8 cellular contexts compared by ENCODE assay signal in genomic region chr17:21214015-21214776, GRCh38. TPM values are rescaled to one million over a fixed set of nuclear protein-coding genes. Genes with fewer than 3 reads are reported as not detected.
DNase-seq lines count a peak whose midpoint lies in the region; ATAC-seq and TF ChIP-seq lines count a peak whose summit lies in the region.

Gene TMEM11, minus strand, starts transcription at chr17:21214161. Its CDS starts 9 bp downstream, at chr17:21214152.

- TF ChIP-seq CTCF in DND-41 (IDR thresholded peaks at IDR 0.05; ENCODE audit: borderline replicate concordance, extremely low read depth, low read length, poor library complexity, severe bottlenecking) (no peak), KMS-11 (conservative IDR thresholded peaks at IDR 0.05; ENCODE audit: low read depth, low read length) (no peak), Peyer's patch (IDR thresholded peaks at IDR 0.05) (peak in 3 of 6 experiments; percentile 25 to 40 (median 28))

- peaks cover 95% of the 10 kb centered on the region for H3K79me2 ChIP-seq in DND-41 (ENCODE audit: insufficient read depth, low read length)
- peaks cover 58% of the 10 kb centered on the region for H3K79me2 ChIP-seq in KMS-11 (ENCODE audit: insufficient read depth, low read depth)

- H3K9me3 ChIP-seq in DND-41 (ENCODE audit: insufficient read depth, low read length, severe bottlenecking) (no peaks in the 10 kb centered on the region), Peyer's patch (no peaks in the 10 kb centered on the region), muscle layer of duodenum (ENCODE audit: control insufficient read depth in 1 of 2, low read length in 2 of 2) (no peaks in the 10 kb centered on the region)

- H2AFZ ChIP-seq in DND-41 (ENCODE audit: low read depth, low read length) (peak within 1 kb of the TSS; percentile 90), KMS-11 (ENCODE audit: low read depth) (peak within 1 kb of the TSS; percentile 73)

- peak within 1 kb of the TSS; percentile 88 to 99 for H3K4me3 ChIP-seq in DND-41 (ENCODE audit: low read depth in 1 of 2, low read length in 2 of 2)
- H3K4me3 ChIP-seq in KMS-11 (IDR thresholded peaks at IDR 0.05; ENCODE audit: insufficient read depth, low read depth, low read length), result no peak within 1 kb of the TSS
- peak within 1 kb of the TSS; percentile 87 to 100 (median 95) for H3K4me3 ChIP-seq in Peyer's patch
- peak within 1 kb of the TSS; percentile 75 to 99 for H3K4me3 ChIP-seq in muscle layer of duodenum (ENCODE audit: low read depth in 1 of 2, low read length in 2 of 2)

- peak; percentile 94 for DNase-seq in DND-41
- peak; percentile 91 to 97 (median 97) for DNase-seq in Peyer's patch
- peak; percentile 94 to 97 for DNase-seq in activated T-cell treated with anti-CD3 and anti-CD28 coated beads, Interleukin-2, amount 50 U/mL, for 48 hours
- peak; percentile 86 for DNase-seq in stimulated activated CD8-positive, alpha-beta memory T cell treated with anti-CD3 and anti-CD28 coated beads, Interleukin-7, amount 100 ng/mL, for 24 hours (ENCODE audit: low read depth)

- H3K9ac ChIP-seq in DND-41 (ENCODE audit: low read depth, low read length), result peak within 1 kb of the TSS; percentile 98
- peak within 1 kb of the TSS; percentile 95 for H3K9ac ChIP-seq in KMS-11

- no peaks in the 10 kb centered on the region for H3K27me3 ChIP-seq in DND-41 (ENCODE audit: insufficient read depth, low read length, poor library complexity)
- H3K27me3 ChIP-seq in KMS-11 (ENCODE audit: insufficient read depth, low read depth), result no peaks in the 10 kb centered on the region
- no peaks in the 10 kb centered on the region for H3K27me3 ChIP-seq in Peyer's patch
- H3K27me3 ChIP-seq in muscle layer of duodenum (ENCODE audit: low read depth, low read length), result no peaks in the 10 kb centered on the region

- peaks cover 50% of the 10 kb centered on the region for H3K36me3 ChIP-seq in DND-41 (ENCODE audit: insufficient read depth, low read length)
- no peaks in the 10 kb centered on the region for H3K36me3 ChIP-seq in KMS-11 (ENCODE audit: insufficient read depth)
- H3K36me3 ChIP-seq in Peyer's patch, result peaks cover 0 to 7% (median 0%) of the 10 kb centered on the region in 3 donors
- peaks cover 12 to 19% of the 10 kb centered on the region in 2 donors for H3K36me3 ChIP-seq in muscle layer of duodenum (ENCODE audit: control insufficient read depth in 1 of 2, insufficient read depth in 2 of 2, low read length in 2 of 2)

- H3K4me1 ChIP-seq in DND-41 (ENCODE audit: insufficient read depth, low read length) (peaks cover 47% of the 10 kb centered on the region), KMS-11 (ENCODE audit: low read depth, poor library complexity, severe bottlenecking) (peaks cover 11% of the 10 kb centered on the region), Peyer's patch (peaks cover 4 to 50% (median 18%) of the 10 kb centered on the region in 4 donors), muscle layer of duodenum (ENCODE audit: control insufficient read depth in 1 of 2, insufficient read depth in 2 of 2, low read length in 2 of 2) (peaks cover 15 to 45% of the 10 kb centered on the region in 2 donors)

- ATAC-seq in DND-41 (ENCODE audit: insufficient read depth, low read depth) (peak; percentile 92), GM21786 (IDR thresholded peaks at IDR 0.05; ENCODE audit: unreplicated experiment) (peak; percentile 81), esophagus mucosa (peak; percentile 93)

- peak; percentile 55 to 73 for TF ChIP-seq POLR2A in Peyer's patch (IDR thresholded peaks at IDR 0.05)

- H3K27ac ChIP-seq in DND-41 (ENCODE audit: low read length), result peak within 1 kb of the TSS; percentile 93
- peak within 1 kb of the TSS; percentile 74 for H3K27ac ChIP-seq in KMS-11
- H3K27ac ChIP-seq in Peyer's patch, result peak within 1 kb of the TSS; percentile 74 to 97 (median 91)
- peak within 1 kb of the TSS; percentile 89 for H3K27ac ChIP-seq in muscle layer of duodenum (ENCODE audit: low read length)

- peaks cover 52% of the 10 kb centered on the region for H4K20me1 ChIP-seq in DND-41 (ENCODE audit: insufficient read depth, low read length)
- H4K20me1 ChIP-seq in KMS-11 (ENCODE audit: insufficient read depth), result no peaks in the 10 kb centered on the region

- H3K4me2 ChIP-seq in DND-41 (ENCODE audit: insufficient read depth, low read length), result peak within 1 kb of the TSS; percentile 86
- H3K4me2 ChIP-seq in KMS-11, result peak within 1 kb of the TSS; percentile 91

RNA-seq across cellular contexts. Expression of gene TMEM11, which starts in this region (rescaled TPM):
- total RNA-seq in Peyer's patch, result 10 to 100 TPM; 19.3 to 26.0 (median 22.5) TPM
- total RNA-seq in esophagus mucosa, result 21.1 TPM
